In the genomic region with DNA sequence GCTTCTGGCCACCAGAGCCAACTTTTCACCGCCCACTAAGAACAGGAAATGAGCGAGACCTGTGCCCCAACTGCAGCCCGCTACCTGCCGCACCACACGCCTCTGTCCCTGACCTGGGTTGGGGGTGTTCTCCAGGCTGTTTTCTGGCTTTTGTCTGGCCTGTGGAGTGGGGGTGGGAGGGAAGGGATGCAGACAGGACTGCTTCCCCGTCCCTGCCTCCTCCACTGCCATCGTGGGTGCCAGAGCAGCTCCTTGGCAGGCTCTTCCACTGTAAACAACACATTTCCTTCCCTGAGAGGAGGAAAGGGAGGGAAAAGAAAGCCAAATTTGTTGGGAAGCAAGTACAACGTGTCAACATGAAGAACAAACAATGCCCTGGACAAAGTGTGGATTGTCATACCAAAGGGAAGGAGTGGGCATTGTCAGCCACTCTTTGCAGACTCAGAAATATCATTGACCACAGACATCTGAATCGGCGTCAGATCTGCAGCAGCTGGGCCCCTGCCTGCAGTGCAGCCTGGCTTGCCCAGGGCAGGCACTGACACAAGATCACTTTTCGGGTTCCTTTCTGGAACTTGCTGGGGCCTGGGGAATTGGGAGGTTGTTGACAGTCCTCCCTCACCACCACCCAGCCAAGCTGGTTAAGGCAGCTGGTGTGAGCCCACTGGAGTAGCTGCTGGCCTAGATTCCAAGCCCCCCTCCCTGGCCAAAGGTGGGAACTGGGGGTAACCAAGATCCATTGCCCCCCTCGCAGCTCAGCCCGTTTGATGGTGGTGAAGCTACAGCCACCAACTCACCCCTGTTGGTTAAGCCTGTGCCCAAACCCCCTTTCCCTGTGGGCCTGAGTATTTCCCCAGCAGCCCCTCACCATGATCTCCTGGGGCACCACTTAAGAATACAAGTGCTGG, we compare ENCODE assay signal across 11 cellular contexts. TPM values are rescaled to one million over a fixed set of nuclear protein-coding genes. Genes with fewer than 3 reads are reported as not detected.
A peak's percentile ranks its signal among the peaks of the same experiment; 100 is the strongest.
DNase-seq lines count a peak whose midpoint lies in the region; ATAC-seq and TF ChIP-seq lines count a peak whose summit lies in the region.
"Had no signal": no experiment of that assay in that cellular context is flagged by ENCODE, and none has a peak within 500 bp of the region (broad histone marks: within the 10 kb centered on the region; RNA-seq: fewer than 3 reads in every experiment).

No MANE protein-coding gene starts in this region.

- no peak for ATAC-seq in GM21576 (IDR thresholded peaks at IDR 0.05; ENCODE audit: unreplicated experiment)
- ATAC-seq: natural killer cell had no signal

- no peaks in the 10 kb centered on the region for H3K27me3 Mint-ChIP-seq in T-helper 2 cell treated with Interferon-gamma antibody and Interleukin-4, amounts not matched to agents 5 μg/mL and 100 μg/mL, for 36 hours (ENCODE audit: low read depth)

- no peak overlapping the region for H3K4me3 Mint-ChIP-seq in T-helper 2 cell treated with Interferon-gamma antibody and Interleukin-4, amounts not matched to agents 5 μg/mL and 100 μg/mL, for 36 hours
- H3K4me3 Mint-ChIP-seq: natural killer cell had no signal

- no peaks in the 10 kb centered on the region for H3K4me1 Mint-ChIP-seq in T-helper 2 cell treated with Interferon-gamma antibody and Interleukin-4, amounts not matched to agents 5 μg/mL and 100 μg/mL, for 36 hours (ENCODE audit: low read depth)
- H3K4me1 Mint-ChIP-seq: natural killer cell had no signal

- DNase-seq in SJSA1 (ENCODE audit: low read depth in 1 of 2, low spot score in 2 of 2), result peak in 1 of 2 experiments; percentile 54
- no peak for DNase-seq in left ventricle myocardium inferior
- no peak for DNase-seq in NCI-H2171 treated with DMSO at 0.1 percent for 48 hours (lab: John Stamatoyannopoulos, UW)
- DNase-seq in stimulated activated CD4-positive, alpha-beta T cell treated with anti-CD3 and anti-CD28 coated beads, Interleukin-12 subunit alpha, Interleukin-12 subunit beta, amount 100 ng/mL, for 4 hours, result no peak
- DNase-seq in T-helper 2 cell treated with Interferon-gamma antibody and Interleukin-4, amounts not matched to agents 5 μg/mL and 100 μg/mL, for 36 hours (ENCODE audit: low spot score), result no peak
- DNase-seq: cortex of kidney, natural killer cell, NCI-H524 had no signal

- H3K4me3 ChIP-seq in BLaER1 treated with 17β-estradiol and CSF1 and Interleukin-3, amounts not matched to agents 10 nM and 100 nM, result no peak overlapping the region
- H3K4me3 ChIP-seq in SJSA1, result no peak overlapping the region
- H3K4me3 ChIP-seq in left ventricle myocardium inferior, result no peak overlapping the region
- no peak overlapping the region for H3K4me3 ChIP-seq in rectal smooth muscle tissue (ENCODE audit: low read length)

- no peaks in the 10 kb centered on the region for H3K27me3 ChIP-seq in BLaER1 treated with 17β-estradiol and CSF1 and Interleukin-3, amounts not matched to agents 10 nM and 100 nM
- H3K27me3 ChIP-seq in SJSA1 (replicated peaks), result no peaks in the 10 kb centered on the region
- no peaks in the 10 kb centered on the region for H3K27me3 ChIP-seq in left ventricle myocardium inferior (ENCODE audit: low read depth)
- no peaks in the 10 kb centered on the region for H3K27me3 ChIP-seq in rectal smooth muscle tissue (ENCODE audit: control insufficient read depth, insufficient read depth, low read length)

- intact Hi-C loops in left ventricle myocardium inferior (cut with micrococcal nuclease), result no loop called here

- no peaks in the 10 kb centered on the region for H3K9me3 Mint-ChIP-seq in T-helper 2 cell treated with Interferon-gamma antibody and Interleukin-4, amounts not matched to agents 5 μg/mL and 100 μg/mL, for 36 hours
- H3K9me3 Mint-ChIP-seq: natural killer cell had no signal

- peaks cover 0 to 15% (median 3%) of the 10 kb centered on the region in 11 experiments; a peak in 6 of 22 replicates for H3K9me3 ChIP-seq in BLaER1 treated with 17β-estradiol and CSF1 and Interleukin-3, amounts not matched to agents 10 nM and 100 nM (replicated peaks in 1 of 11)
- H3K9me3 ChIP-seq in SJSA1 (replicated peaks) (no peaks in the 10 kb centered on the region), left ventricle myocardium inferior (replicated peaks) (no peaks in the 10 kb centered on the region)

- no peak overlapping the region for H3K27ac Mint-ChIP-seq in T-helper 2 cell treated with Interferon-gamma antibody and Interleukin-4, amounts not matched to agents 5 μg/mL and 100 μg/mL, for 36 hours
- H3K27ac Mint-ChIP-seq: natural killer cell had no signal

- peak overlapping the region; percentile 60 to 83 (median 71) for H3K4me2 ChIP-seq in BLaER1 treated with 17β-estradiol and CSF1 and Interleukin-3, amounts not matched to agents 10 nM and 100 nM

- TF ChIP-seq CTCF in left ventricle myocardium inferior (IDR thresholded peaks at IDR 0.05; ENCODE audit: borderline replicate concordance), result no peak

- H3K36me3 ChIP-seq in BLaER1 treated with 17β-estradiol and CSF1 and Interleukin-3, amounts not matched to agents 10 nM and 100 nM, result peaks cover 18 to 50% (median 40%) of the 10 kb centered on the region in 11 experiments
- peaks cover 13% of the 10 kb centered on the region for H3K36me3 ChIP-seq in SJSA1
- peaks cover 10% of the 10 kb centered on the region for H3K36me3 ChIP-seq in left ventricle myocardium inferior
- peaks cover 5% of the 10 kb centered on the region for H3K36me3 ChIP-seq in rectal smooth muscle tissue (ENCODE audit: control insufficient read depth, insufficient read depth, low read length)

- H3K4me1 ChIP-seq in BLaER1 treated with 17β-estradiol and CSF1 and Interleukin-3, amounts not matched to agents 10 nM and 100 nM, result peaks cover 47 to 72% (median 66%) of the 10 kb centered on the region in 10 experiments
- H3K4me1 ChIP-seq in SJSA1 (replicated peaks) (peaks cover 59% of the 10 kb centered on the region), left ventricle myocardium inferior (peaks cover 81% of the 10 kb centered on the region), rectal smooth muscle tissue (ENCODE audit: control insufficient read depth, insufficient read depth, low read length) (peaks cover 41% of the 10 kb centered on the region)

- H3K9ac ChIP-seq in BLaER1 treated with 17β-estradiol and CSF1 and Interleukin-3, amounts not matched to agents 10 nM and 100 nM, result peak overlapping the region in 6 of 11 experiments; percentile 5 to 47 (median 34); a peak in 8 of 22 replicates
- H3K9ac ChIP-seq in rectal smooth muscle tissue (ENCODE audit: low read length), result no peak overlapping the region

- H3K36me3 Mint-ChIP-seq in T-helper 2 cell treated with Interferon-gamma antibody and Interleukin-4, amounts not matched to agents 5 μg/mL and 100 μg/mL, for 36 hours (ENCODE audit: low read depth), result peaks cover 4% of the 10 kb centered on the region
- H3K36me3 Mint-ChIP-seq: natural killer cell had no signal

- peaks cover 0 to 13% (median 0%) of the 10 kb centered on the region in 11 experiments; a peak in 3 of 22 replicates for H4K20me1 ChIP-seq in BLaER1 treated with 17β-estradiol and CSF1 and Interleukin-3, amounts not matched to agents 10 nM and 100 nM

- H3K27ac ChIP-seq in BLaER1 treated with 17β-estradiol and CSF1 and Interleukin-3, amounts not matched to agents 10 nM and 100 nM, result peak overlapping the region in 7 of 11 experiments; percentile 1 to 49 (median 37); a peak in 6 of 22 replicates
- H3K27ac ChIP-seq in SJSA1 (peak overlapping the region; percentile 55), left ventricle myocardium inferior (replicated peaks) (peak overlapping the region; percentile 85), rectal smooth muscle tissue (ENCODE audit: low read depth, low read length) (peak overlapping the region; percentile 72)

RNA-seq across cellular contexts. Expression of a gene that starts 22.6 kb away (rescaled TPM):
- total RNA-seq in SJSA1 (2014; rRNA removed; shearing (Covaris generic)), result 77.2 and 93.3 TPM in 2 replicates
- 95.1 TPM for total RNA-seq in left ventricle myocardium inferior
